In genomic region chr7:143493755-143494154, GRCh38 we compare ENCODE assay signal across 1 cellular context.
TF ChIP-seq lines count a peak whose summit lies in the region.

No MANE protein-coding gene starts in this region.

TF ChIP-seq in GM12878, 131 proteins besides CTCF, POLR2A, EP300 and RAD21:
- no peak for TF ChIP-seq RAD51 (IDR thresholded peaks at IDR 0.05)
- TF ChIP-seq ZNF592 (IDR thresholded peaks at IDR 0.05), result no peak
- TF ChIP-seq, protein P1, sequence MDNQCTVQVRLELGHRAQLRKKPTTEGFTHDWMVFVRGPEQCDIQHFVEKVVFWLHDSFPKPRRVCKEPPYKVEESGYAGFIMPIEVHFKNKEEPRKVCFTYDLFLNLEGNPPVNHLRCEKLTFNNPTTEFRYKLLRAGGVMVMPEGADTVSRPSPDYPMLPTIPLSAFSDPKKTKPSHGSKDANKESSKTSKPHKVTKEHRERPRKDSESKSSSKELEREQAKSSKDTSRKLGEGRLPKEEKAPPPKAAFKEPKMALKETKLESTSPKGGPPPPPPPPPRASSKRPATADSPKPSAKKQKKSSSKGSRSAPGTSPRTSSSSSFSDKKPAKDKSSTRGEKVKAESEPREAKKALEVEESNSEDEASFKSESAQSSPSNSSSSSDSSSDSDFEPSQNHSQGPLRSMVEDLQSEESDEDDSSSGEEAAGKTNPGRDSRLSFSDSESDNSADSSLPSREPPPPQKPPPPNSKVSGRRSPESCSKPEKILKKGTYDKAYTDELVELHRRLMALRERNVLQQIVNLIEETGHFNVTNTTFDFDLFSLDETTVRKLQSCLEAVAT (IDR thresholded peaks at IDR 0.05), result no peak
- TF ChIP-seq, protein P2, sequence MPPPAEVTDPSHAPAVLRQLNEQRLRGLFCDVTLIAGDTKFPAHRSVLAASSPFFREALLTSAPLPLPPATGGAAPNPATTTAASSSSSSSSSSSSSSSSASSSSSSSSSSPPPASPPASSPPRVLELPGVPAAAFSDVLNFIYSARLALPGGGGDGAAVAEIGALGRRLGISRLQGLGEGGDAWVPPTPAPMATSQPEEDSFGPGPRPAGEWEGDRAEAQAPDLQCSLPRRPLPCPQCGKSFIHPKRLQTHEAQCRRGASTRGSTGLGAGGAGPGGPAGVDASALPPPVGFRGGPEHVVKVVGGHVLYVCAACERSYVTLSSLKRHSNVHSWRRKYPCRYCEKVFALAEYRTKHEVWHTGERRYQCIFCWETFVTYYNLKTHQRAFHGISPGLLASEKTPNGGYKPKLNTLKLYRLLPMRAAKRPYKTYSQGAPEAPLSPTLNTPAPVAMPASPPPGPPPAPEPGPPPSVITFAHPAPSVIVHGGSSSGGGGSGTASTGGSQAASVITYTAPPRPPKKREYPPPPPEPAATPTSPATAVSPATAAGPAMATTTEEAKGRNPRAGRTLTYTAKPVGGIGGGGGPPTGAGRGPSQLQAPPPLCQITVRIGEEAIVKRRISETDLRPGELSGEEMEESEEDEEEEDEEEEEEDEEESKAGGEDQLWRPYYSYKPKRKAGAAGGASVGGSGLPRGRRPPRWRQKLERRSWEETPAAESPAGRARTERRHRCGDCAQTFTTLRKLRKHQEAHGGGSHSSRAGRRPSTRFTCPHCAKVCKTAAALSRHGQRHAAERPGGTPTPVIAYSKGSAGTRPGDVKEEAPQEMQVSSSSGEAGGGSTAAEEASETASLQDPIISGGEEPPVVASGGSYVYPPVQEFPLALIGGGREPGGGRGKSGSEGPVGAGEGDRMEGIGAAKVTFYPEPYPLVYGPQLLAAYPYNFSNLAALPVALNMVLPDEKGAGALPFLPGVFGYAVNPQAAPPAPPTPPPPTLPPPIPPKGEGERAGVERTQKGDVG (CRISPR knock-in tag; IDR thresholded peaks at IDR 0.05), result no peak
- no peak for TF ChIP-seq SMC3 (IDR thresholded peaks at IDR 0.05; ENCODE audit: borderline replicate concordance, low read length)
- no peak for TF ChIP-seq HDGF (IDR thresholded peaks at IDR 0.05)
- TF ChIP-seq RELA (IDR thresholded peaks at IDR 0.05; ENCODE audit: borderline replicate concordance, partially characterized antibody), result no peak
- no peak for TF ChIP-seq ZNF217 (IDR thresholded peaks at IDR 0.05)
- TF ChIP-seq FOS (IDR thresholded peaks at IDR 0.05; ENCODE audit: borderline replicate concordance, extremely low read depth, insufficient read length), result no peak
- no peak for TF ChIP-seq POLR2AphosphoS2 (IDR thresholded peaks at IDR 0.05; ENCODE audit: low read depth, low read length)
- no peak for TF ChIP-seq IKZF1 (conservative IDR thresholded peaks at IDR 0.05)
- TF ChIP-seq, protein P3, sequence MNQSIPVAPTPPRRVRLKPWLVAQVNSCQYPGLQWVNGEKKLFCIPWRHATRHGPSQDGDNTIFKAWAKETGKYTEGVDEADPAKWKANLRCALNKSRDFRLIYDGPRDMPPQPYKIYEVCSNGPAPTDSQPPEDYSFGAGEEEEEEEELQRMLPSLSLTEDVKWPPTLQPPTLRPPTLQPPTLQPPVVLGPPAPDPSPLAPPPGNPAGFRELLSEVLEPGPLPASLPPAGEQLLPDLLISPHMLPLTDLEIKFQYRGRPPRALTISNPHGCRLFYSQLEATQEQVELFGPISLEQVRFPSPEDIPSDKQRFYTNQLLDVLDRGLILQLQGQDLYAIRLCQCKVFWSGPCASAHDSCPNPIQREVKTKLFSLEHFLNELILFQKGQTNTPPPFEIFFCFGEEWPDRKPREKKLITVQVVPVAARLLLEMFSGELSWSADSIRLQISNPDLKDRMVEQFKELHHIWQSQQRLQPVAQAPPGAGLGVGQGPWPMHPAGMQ (IDR thresholded peaks at IDR 0.05; ENCODE audit: borderline replicate concordance), result no peak
